In the genomic region with DNA sequence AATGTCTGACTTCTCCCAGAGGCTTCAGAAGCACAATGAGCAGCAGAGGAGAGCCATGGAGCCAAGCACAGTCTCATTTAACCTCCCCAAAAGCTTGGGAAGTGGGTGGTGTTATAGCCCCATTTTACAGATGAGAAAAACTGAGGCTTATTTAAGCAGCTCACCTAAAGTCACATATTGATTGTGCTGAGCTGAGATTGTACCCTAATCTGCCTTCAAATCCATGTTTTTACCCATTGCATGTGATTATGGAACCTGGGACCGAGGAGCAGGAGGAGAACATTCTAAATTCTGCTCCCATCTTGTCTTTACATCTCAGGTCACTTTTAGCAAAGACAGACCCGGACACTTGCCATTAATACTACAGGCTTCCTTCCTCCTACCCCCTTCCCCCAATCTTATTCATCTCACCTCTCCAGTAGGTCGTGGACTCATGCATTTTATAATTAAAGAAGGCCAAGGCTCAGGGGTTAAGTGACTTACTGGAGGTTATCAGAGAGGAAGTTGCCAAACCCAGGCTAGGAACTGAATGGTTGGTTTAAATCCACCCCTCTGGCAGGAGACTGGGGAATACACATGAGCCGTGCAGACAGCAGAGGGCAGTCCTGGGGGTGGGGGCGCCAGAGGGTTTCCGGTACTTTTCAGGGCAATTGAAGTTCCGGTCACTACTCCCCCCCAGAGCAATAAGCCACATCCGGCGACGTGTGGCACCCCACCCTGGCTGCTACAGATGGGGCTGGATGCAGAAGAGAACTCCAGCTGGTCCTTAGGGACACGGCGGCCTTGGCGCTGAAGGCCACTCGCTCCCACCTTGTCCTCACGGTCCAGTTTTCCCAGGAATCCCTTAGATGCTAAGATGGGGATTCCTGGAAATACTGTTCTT, we compare ENCODE assay signal across 10 cellular contexts. TPM values are rescaled to one million over a fixed set of nuclear protein-coding genes. Genes with fewer than 3 reads are reported as not detected.
DNase-seq lines count a peak whose midpoint lies in the region; ATAC-seq and TF ChIP-seq lines count a peak whose summit lies in the region.
"Had no signal": no experiment of that assay in that cellular context is flagged by ENCODE, and none has a peak within 500 bp of the region (broad histone marks: within the 10 kb centered on the region; RNA-seq: fewer than 3 reads in every experiment).

No MANE protein-coding gene starts in this region.

- H3K4me1 ChIP-seq in rectal smooth muscle tissue (ENCODE audit: control insufficient read depth, insufficient read depth, low read length) = no peaks in the 10 kb centered on the region

- intact Hi-C loops in Right ventricle myocardium inferior (cut with DNase I) = no loop called here

- TF ChIP-seq CTCF in GM13977 (IDR thresholded peaks at IDR 0.05; ENCODE audit: extremely low read depth, insufficient read depth, missing control alignments) = no peak

- peak; percentile 37 for DNase-seq in GM13977 (ENCODE audit: low spot score)
- peak; percentile 94 for DNase-seq in SKM-1 treated with dmso at 0.1 percent for 144 hours (lab: John Stamatoyannopoulos, UW; ENCODE audit: unreplicated experiment)
- DNase-seq in Right ventricle myocardium inferior (ENCODE audit: missing footprints) = peak; percentile 78
- DNase-seq in mucosa of gallbladder (ENCODE audit: low spot score) = no peak
- no peak for DNase-seq in NCI-H2081 (lab: John Stamatoyannopoulos, UW)

- H3K36me3 ChIP-seq in rectal smooth muscle tissue (ENCODE audit: control insufficient read depth, insufficient read depth, low read length) = peaks cover 46% of the 10 kb centered on the region

- no peaks in the 10 kb centered on the region for H3K27me3 ChIP-seq in rectal smooth muscle tissue (ENCODE audit: control insufficient read depth, insufficient read depth, low read length)

- in situ Hi-C loops in GM13977 (cut with MboI; ENCODE audit: low pct_unique_long_range_greater_than_20kb, low sequenced_read_pairs, unreplicated experiment) = no loop called here

- ATAC-seq in Right ventricle myocardium inferior (peak; percentile 3), GM21526 (IDR thresholded peaks at IDR 0.05; ENCODE audit: low FRiP score, unreplicated experiment) (no peak), GM18861 (IDR thresholded peaks at IDR 0.05; ENCODE audit: unreplicated experiment) (no peak)

- no peak overlapping the region for H3K9ac ChIP-seq in rectal smooth muscle tissue (ENCODE audit: low read length)

- H3K4me3 ChIP-seq in rectal smooth muscle tissue (ENCODE audit: low read length) = no peak overlapping the region

- H3K27ac ChIP-seq in rectal smooth muscle tissue (ENCODE audit: low read depth, low read length) = peak overlapping the region; percentile 88
- H3K27ac ChIP-seq: epithelial cell of prostate had no signal

RNA-seq across cellular contexts. Expression of gene IL17B, which starts 51.0 kb away (rescaled TPM):
- total RNA-seq in Right ventricle myocardium inferior = not detected
- total RNA-seq in mucosa of gallbladder = 0.52 TPM
- total RNA-seq: HT1080 had no signal

Comparison
In these comparisons a context has a peak if more than half of its experiments do, and no peak if none do; other contexts are left out.
1. DNase-seq: peak in GM13977 (single experiment), SKM-1 treated with dmso at 0.1 percent for 144 hours (single experiment) and Right ventricle myocardium inferior (single experiment); none in mucosa of gallbladder (single experiment) and NCI-H2081 (0 of 2).